8 cellular contexts compared by ENCODE assay signal in the genomic region with DNA sequence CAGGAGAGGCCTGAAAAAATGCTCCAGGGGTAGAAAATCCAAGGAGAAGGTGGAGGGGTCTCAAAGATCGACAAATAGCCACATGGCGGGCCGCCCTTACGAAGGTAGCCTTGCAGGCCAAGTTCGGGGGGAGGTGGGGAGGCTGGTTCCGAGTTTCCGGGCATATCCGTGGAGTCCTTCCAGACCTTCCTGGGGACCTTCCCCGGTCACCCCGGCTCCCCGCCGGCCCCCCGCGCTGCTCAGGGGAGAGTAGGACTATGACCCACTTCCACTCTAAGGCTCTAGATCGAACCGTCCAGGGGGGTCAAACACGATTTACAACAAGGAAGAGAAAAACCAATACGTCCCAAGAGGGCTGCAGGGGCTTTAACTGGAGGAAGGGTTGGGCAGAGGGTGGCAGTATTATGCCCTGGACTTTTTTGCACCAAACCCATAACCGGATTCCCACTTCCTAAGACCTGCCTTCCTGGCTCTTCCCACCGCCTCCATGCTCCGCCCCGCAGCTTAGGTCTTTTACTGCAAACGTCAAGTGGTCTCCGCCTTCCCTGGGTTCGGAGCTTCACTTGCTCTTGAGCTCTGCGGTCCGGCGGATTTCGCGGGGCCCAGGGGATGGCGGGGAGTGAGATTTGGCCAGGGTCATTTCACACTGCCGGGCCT. TPM values are rescaled to one million over a fixed set of nuclear protein-coding genes. Genes with fewer than 3 reads are reported as not detected.
DNase-seq lines count a peak whose midpoint lies in the region; ATAC-seq, FAIRE-seq and TF ChIP-seq lines count a peak whose summit lies in the region.

No MANE protein-coding gene starts in this region.

- peaks cover 0 to 12% (median 3%) of the 10 kb centered on the region in 4 donors for H3K4me1 Mint-ChIP-seq in CD4-positive, alpha-beta memory T cell

- DNase-seq in DMS153 treated with DMSO at 0.1 percent for 48 hours (lab: John Stamatoyannopoulos, UW; ENCODE audit: unreplicated experiment) = peak; percentile 84
- peak; percentile 88 for DNase-seq in NCI-H82 (lab: John Stamatoyannopoulos, UW)
- DNase-seq in coronary artery (ENCODE audit: low spot score) = no peak
- peak; percentile 19 for DNase-seq in HepG2 (ENCODE audit: low spot score)
- DNase-seq in tibial artery = peak in 1 of 2 donors; percentile 36
- no peak for DNase-seq in effector memory CD4-positive, alpha-beta T cell
- no peak for DNase-seq in CD4-positive, alpha-beta memory T cell

- CTCF ChIA-PET in HepG2 (lab: Yijun Ruan, JAX; ENCODE audit: low intra/inter-chr PET ratio, low total read pairs) = no interaction called here
- CTCF ChIA-PET in CD4-positive, alpha-beta memory T cell (lab: Charles Lee; ENCODE audit: partially characterized antibody) = no interaction called here

- no peak for TF ChIP-seq POLR2A in HepG2 (IDR thresholded peaks at IDR 0.05; ENCODE audit: insufficient read depth in 1 of 2, low read depth in 2 of 2, low read length in 2 of 2)

- no peaks in the 10 kb centered on the region for H3K36me3 ChIP-seq in HepG2 (replicated peaks in 1 of 2; ENCODE audit: control insufficient read depth in 1 of 2, insufficient read depth in 2 of 2, low read length in 2 of 2)
- no peaks in the 10 kb centered on the region for H3K36me3 ChIP-seq in tibial artery
- no peaks in the 10 kb centered on the region for H3K36me3 ChIP-seq in effector memory CD4-positive, alpha-beta T cell (ENCODE audit: control insufficient read depth, insufficient read depth, low read length)
- H3K36me3 ChIP-seq in CD4-positive, alpha-beta memory T cell (ENCODE audit: insufficient read depth, low read length) = no peaks in the 10 kb centered on the region

- WGBS in HepG2 (ENCODE audit: low lambda C conversion rate) = 34% methylated on average over 27 of the region's 32 CpGs

- H3K9ac ChIP-seq in HepG2 (ENCODE audit: insufficient read depth, low read depth, low read length) = no peak overlapping the region; the same call in 1 of the 2 replicates

- H3K27ac ChIP-seq in coronary artery (no peak overlapping the region), HepG2 (ENCODE audit: extremely low read length, insufficient read depth, low read length) (no peak overlapping the region), tibial artery (peak overlapping the region; percentile 52 to 60)
- no peak overlapping the region for H3K27ac ChIP-seq in effector memory CD4-positive, alpha-beta T cell (ENCODE audit: insufficient read depth, low read length, poor library complexity, severe bottlenecking)
- no peak overlapping the region for H3K27ac ChIP-seq in CD4-positive, alpha-beta memory T cell (ENCODE audit: low read depth, low read length)

- intact Hi-C loops in HepG2 (cut with micrococcal nuclease; ENCODE audit: unreplicated experiment) = loop anchor here (10.0 kb wide), 1 partner anchor 235 kb away; no protein-coding TSS in a partner anchor
- intact Hi-C loops in tibial artery (cut with DNase I; ENCODE audit: low total_unique reads) = no loop called here
- intact Hi-C loops in CD4-positive, alpha-beta memory T cell (cut with micrococcal nuclease) = no loop called here

- peaks cover 5 to 40% of the 10 kb centered on the region in 2 experiments for H3K27me3 ChIP-seq in HepG2 (ENCODE audit: control insufficient read depth in 1 of 2, insufficient read depth in 2 of 2, low read length in 2 of 2)
- H3K27me3 ChIP-seq in tibial artery = peaks cover 0 to 11% of the 10 kb centered on the region in 2 donors
- H3K27me3 ChIP-seq in effector memory CD4-positive, alpha-beta T cell (replicated peaks; ENCODE audit: control insufficient read depth, insufficient read depth, low read length, poor library complexity, severe bottlenecking) = peaks cover 12% of the 10 kb centered on the region
- peaks cover 5% of the 10 kb centered on the region for H3K27me3 ChIP-seq in CD4-positive, alpha-beta memory T cell (ENCODE audit: insufficient read depth, low read length)

- H3K27ac Mint-ChIP-seq in CD4-positive, alpha-beta memory T cell = no peak overlapping the region

- peak; percentile 14 for ATAC-seq in HG02938 (IDR thresholded peaks at IDR 0.05; ENCODE audit: unreplicated experiment)
- ATAC-seq in HepG2 = peak; percentile 53

- H4K20me1 ChIP-seq in HepG2 (ENCODE audit: insufficient read depth, low read length) = no peaks in the 10 kb centered on the region

- H3K4me3 Mint-ChIP-seq in CD4-positive, alpha-beta memory T cell = peak overlapping the region in 4 of 8 donors; percentile 7 to 55 (median 24)

- H3K36me3 Mint-ChIP-seq in CD4-positive, alpha-beta memory T cell = peaks cover 0 to 4% of the 10 kb centered on the region in 2 donors

- FAIRE-seq in HepG2 (lab: Jason Lieb, UNC) = no peak

- no TSS peak for BruUV-seq in HepG2 (replicated peaks; lab: Mats Ljungman, UMichigan)

- TF ChIP-seq EP300 in HepG2 (IDR thresholded peaks at IDR 0.05; ENCODE audit: low read depth in 2 of 2, low read length in 2 of 2) (no peak), HepG2 (CRISPR knock-in tag; IDR thresholded peaks at IDR 0.05; ENCODE audit: borderline replicate concordance) (no peak)

- no peak for TF ChIP-seq RAD21 in HepG2 (CRISPR knock-in tag; IDR thresholded peaks at IDR 0.05)

- H3K27me3 Mint-ChIP-seq in CD4-positive, alpha-beta memory T cell = peaks cover 37 to 41% of the 10 kb centered on the region in 2 donors

- H3K9me3 Mint-ChIP-seq in CD4-positive, alpha-beta memory T cell = peaks cover 0 to 8% (median under 1%) of the 10 kb centered on the region in 8 donors

- POLR2A ChIA-PET in HepG2 (lab: Yijun Ruan, JAX) = no interaction called here
- POLR2A ChIA-PET in CD4-positive, alpha-beta memory T cell (lab: Charles Lee; ENCODE audit: partially characterized antibody) = no interaction called here

- H3K4me1 ChIP-seq in HepG2 (ENCODE audit: insufficient read depth, low read length) = peaks cover 15% of the 10 kb centered on the region
- H3K4me1 ChIP-seq in tibial artery = peaks cover 0 to 22% (median 16%) of the 10 kb centered on the region in 4 donors
- H3K4me1 ChIP-seq in effector memory CD4-positive, alpha-beta T cell (ENCODE audit: control insufficient read depth, insufficient read depth, low read length, poor library complexity, severe bottlenecking) = no peaks in the 10 kb centered on the region
- H3K4me1 ChIP-seq in CD4-positive, alpha-beta memory T cell (ENCODE audit: insufficient read depth, low read length) = no peaks in the 10 kb centered on the region

- H2AFZ ChIP-seq in HepG2 (ENCODE audit: low read length) = no peak overlapping the region

- H3K4me2 ChIP-seq in HepG2 (ENCODE audit: low read depth, low read length) = peak overlapping the region; percentile 90

- H3K9me3 ChIP-seq in HepG2 (ENCODE audit: low read length) (no peaks in the 10 kb centered on the region), tibial artery (no peaks in the 10 kb centered on the region)
- H3K9me3 ChIP-seq in effector memory CD4-positive, alpha-beta T cell (ENCODE audit: control insufficient read depth, low read length) = no peaks in the 10 kb centered on the region
- H3K9me3 ChIP-seq in CD4-positive, alpha-beta memory T cell (ENCODE audit: control insufficient read depth in 1 of 2, low read length in 2 of 2) = no peaks in the 10 kb centered on the region

- H3K79me2 ChIP-seq in HepG2 (ENCODE audit: insufficient read depth, low read length) = no peaks in the 10 kb centered on the region

- in situ Hi-C loops in HepG2 (cut with HindIII; ENCODE audit: extremely low pct_ligation_motif_present, low pct_unique_long_range_greater_than_20kb) = no loop called here

- H3K4me3 ChIP-seq in coronary artery = peak overlapping the region; percentile 73
- peak overlapping the region; percentile 54 to 71 (median 62) for H3K4me3 ChIP-seq in HepG2 (replicated peaks in 1 of 3; ENCODE audit: insufficient read depth in 1 of 3, low read depth in 2 of 3, low read length in 3 of 3)
- peak overlapping the region; percentile 62 to 77 for H3K4me3 ChIP-seq in tibial artery
- no peak overlapping the region for H3K4me3 ChIP-seq in effector memory CD4-positive, alpha-beta T cell (ENCODE audit: insufficient read depth, low read depth, low read length, poor library complexity, severe bottlenecking)
- H3K4me3 ChIP-seq in CD4-positive, alpha-beta memory T cell (ENCODE audit: low read length in 2 of 2) = no peak overlapping the region

- TF ChIP-seq CTCF in coronary artery (IDR thresholded peaks at IDR 0.05) (no peak), HepG2 (CRISPR knock-in tag; IDR thresholded peaks at IDR 0.05) (no peak), tibial artery (IDR thresholded peaks at IDR 0.05) (no peak)

TF ChIP-seq in HepG2, 621 proteins besides CTCF, POLR2A, EP300 and RAD21 (continues in another document):
- TF ChIP-seq ZNF329 (CRISPR knock-in tag; IDR thresholded peaks at IDR 0.05; ENCODE audit: low read depth) (no peak), ZKSCAN8 (CRISPR knock-in tag; IDR thresholded peaks at IDR 0.05; ENCODE audit: borderline replicate concordance) (no peak), ZNF317 (CRISPR knock-in tag; IDR thresholded peaks at IDR 0.05) (0 out of 2 replicates have a peak, but pooled peaks have one; percentile 37)

RNA-seq across cellular contexts. Expression of a gene that starts 0.8 kb away (rescaled TPM):
- total RNA-seq in HepG2 (2016; rRNA removed; fragmentation: Illumina TruSeq; extraction: Trizol) = 0.06 and 0.07 TPM in 2 replicates
- 0.18 TPM in 1 of 2 replicates, not detected in the other for total RNA-seq in HepG2 (2016; cell fraction: cytosol; rRNA removed; fragmentation: Illumina TruSeq; extraction: Trizol; ENCODE audit: low read depth)
- 0.06 and 0.07 TPM in 2 replicates for total RNA-seq in HepG2 (2016; cell fraction: insoluble cytoplasmic fraction; rRNA removed; fragmentation: Illumina TruSeq; extraction: Trizol)
- total RNA-seq in HepG2 (2016; cell fraction: membrane; rRNA removed; fragmentation: Illumina TruSeq; extraction: Trizol) = 0.03 and 0.10 TPM in 2 replicates
- total RNA-seq in HepG2 (2016; cell fraction: nucleus; rRNA removed; fragmentation: Illumina TruSeq; extraction: Trizol) = 0.13 TPM in 1 of 2 replicates, not detected in the other
- polyA plus RNA-seq in HepG2 (2011; rRNA removed) = 0.01 TPM in 1 of 2 replicates, not detected in the other
- 0.01 TPM in 2 replicates for polyA plus RNA-seq in HepG2 (2011; cell fraction: cytosol; rRNA removed)
- polyA plus RNA-seq in HepG2 (2011; cell fraction: nucleus; rRNA removed) = not detected in 2 replicates
- polyA plus RNA-seq in HepG2 (2012) = 0.05 TPM in 1 of 2 replicates, not detected in the other
- 0.12 TPM in 1 of 2 replicates, not detected in the other for polyA plus RNA-seq in HepG2 (2016; cell fraction: cytosol; fragmentation: Illumina TruSeq; extraction: Trizol; ENCODE audit: low read depth)
- 0.08 TPM in 1 of 2 replicates, not detected in the other for polyA plus RNA-seq in HepG2 (2016; cell fraction: insoluble cytoplasmic fraction; fragmentation: Illumina TruSeq; extraction: Trizol; ENCODE audit: low read depth)
- polyA plus RNA-seq in HepG2 (2016; cell fraction: membrane; fragmentation: Illumina TruSeq; extraction: Trizol; ENCODE audit: low read depth) = 0.12 and 0.15 TPM in 2 replicates
- 0.18 TPM in 1 of 2 replicates, not detected in the other for polyA plus RNA-seq in HepG2 (2016; cell fraction: nucleus; fragmentation: Illumina TruSeq; extraction: Trizol; ENCODE audit: insufficient read depth, low read depth)
- polyA minus RNA-seq in HepG2 (2011; rRNA and poly(A)+ RNA removed; ENCODE audit: low replicate concordance) = 5.9 TPM in 1 of 2 replicates, not detected in the other
- polyA minus RNA-seq in HepG2 (2011; cell fraction: cytosol; rRNA and poly(A)+ RNA removed) = not detected in 2 replicates
- polyA minus RNA-seq in HepG2 (2011; cell fraction: nucleus; rRNA and poly(A)+ RNA removed) = not detected in 2 replicates
- not detected for total RNA-seq in CD4-positive, alpha-beta memory T cell
- not detected for polyA plus RNA-seq in CD4-positive, alpha-beta memory T cell

Comparison
In these comparisons a context has a peak if more than half of its experiments do, and no peak if none do; other contexts are left out.
1. DNase-seq: peak in DMS153 treated with DMSO at 0.1 percent for 48 hours (single experiment), NCI-H82 (single experiment) and HepG2 (single experiment); none in coronary artery (single experiment), effector memory CD4-positive, alpha-beta T cell (0 of 3) and CD4-positive, alpha-beta memory T cell (0 of 5).
2. H3K27ac ChIP-seq: peak in tibial artery (2 of 2); none in coronary artery (0 of 2), HepG2 (single experiment), effector memory CD4-positive, alpha-beta T cell (single experiment) and CD4-positive, alpha-beta memory T cell (single experiment).
3. H3K4me3 ChIP-seq: peak in coronary artery (single experiment), HepG2 (3 of 3) and tibial artery (2 of 2); none in effector memory CD4-positive, alpha-beta T cell (single experiment) and CD4-positive, alpha-beta memory T cell (0 of 2).